Comparison of ENCODE assay signal across 11 cellular contexts in genomic region chr2:71716697-71717624, GRCh38.
DNase-seq lines count a peak whose midpoint lies in the region; ATAC-seq and TF ChIP-seq lines count a peak whose summit lies in the region.
"Had no signal": no experiment of that assay in that cellular context is flagged by ENCODE, and none has a peak within 500 bp of the region (broad histone marks: within the 10 kb centered on the region; RNA-seq: fewer than 3 reads in every experiment).

No MANE protein-coding gene starts in this region.

- H3K27me3 ChIP-seq in Panc1 (ENCODE audit: control insufficient read depth, insufficient read depth, low read length), result no peaks in the 10 kb centered on the region
- no peaks in the 10 kb centered on the region for H3K27me3 ChIP-seq in naive thymus-derived CD4-positive, alpha-beta T cell (ENCODE audit: control insufficient read depth in 2 of 2, insufficient read depth in 2 of 2, low read length in 2 of 2)

- H3K4me3 ChIP-seq in Panc1 (ENCODE audit: low read depth in 2 of 2, low read length in 2 of 2) (no peak overlapping the region), epithelial cell of esophagus (ENCODE audit: low read length) (no peak overlapping the region), mucosa of descending colon (no peak overlapping the region)
- H3K4me3 ChIP-seq in naive thymus-derived CD4-positive, alpha-beta T cell (ENCODE audit: low read length), result no peak overlapping the region

- H3K4me1 ChIP-seq in Panc1 (ENCODE audit: control insufficient read depth, insufficient read depth, low read length), result 0 out of 2 replicates have a peak, but pooled peaks cover 3% of the 10 kb centered on the region
- H3K4me1 ChIP-seq in mucosa of descending colon (ENCODE audit: low read depth), result peaks cover 3% of the 10 kb centered on the region
- H3K4me1 ChIP-seq in naive thymus-derived CD4-positive, alpha-beta T cell (ENCODE audit: control insufficient read depth in 2 of 2, insufficient read depth in 2 of 2, low read length in 2 of 2), result no peaks in the 10 kb centered on the region

- ATAC-seq in Panc1 (peak; percentile 75), mucosa of descending colon (peak; percentile 57), HG03108 (IDR thresholded peaks at IDR 0.05; ENCODE audit: unreplicated experiment) (no peak), GM21360 (IDR thresholded peaks at IDR 0.05; ENCODE audit: unreplicated experiment) (no peak)
- no peak for ATAC-seq in naive thymus-derived CD4-positive, alpha-beta T cell
- ATAC-seq in activated T-cell treated with anti-CD3 and anti-CD28 coated beads, Interleukin-2, amount 50 U/mL, for 72 hours (replicated peaks in 1 of 2), result no peak

- H3K27ac Mint-ChIP-seq in naive thymus-derived CD4-positive, alpha-beta T cell, result no peak overlapping the region
- H3K27ac Mint-ChIP-seq in activated T-cell treated with anti-CD3 and anti-CD28 coated beads, Interleukin-2, amount 50 U/mL, for 72 hours, result no peak overlapping the region
- H3K27ac Mint-ChIP-seq: activated naive CD4-positive, alpha-beta T cell treated with anti-CD3 and anti-CD28 coated beads, Interleukin-2, amount 50 U/mL, for 24 hours had no signal

- no TSS peak for BruUV-seq in Panc1 (replicated peaks; lab: Mats Ljungman, UMichigan)

- no peaks in the 10 kb centered on the region for H3K36me3 ChIP-seq in Panc1 (ENCODE audit: control insufficient read depth, insufficient read depth, low read length)
- no peaks in the 10 kb centered on the region for H3K36me3 ChIP-seq in mucosa of descending colon (ENCODE audit: low read depth)
- H3K36me3 ChIP-seq in naive thymus-derived CD4-positive, alpha-beta T cell (ENCODE audit: control insufficient read depth in 2 of 3, insufficient read depth in 3 of 3, low read length in 3 of 3), result no peaks in the 10 kb centered on the region

- no peak overlapping the region for H3K4me3 Mint-ChIP-seq in naive thymus-derived CD4-positive, alpha-beta T cell
- H3K4me3 Mint-ChIP-seq in activated T-cell treated with anti-CD3 and anti-CD28 coated beads, Interleukin-2, amount 50 U/mL, for 72 hours, result no peak overlapping the region
- H3K4me3 Mint-ChIP-seq: activated naive CD4-positive, alpha-beta T cell treated with anti-CD3 and anti-CD28 coated beads, Interleukin-2, amount 50 U/mL, for 24 hours had no signal

- peaks cover 0 to 29% (median 5%) of the 10 kb centered on the region in 5 donors for H3K27me3 Mint-ChIP-seq in naive thymus-derived CD4-positive, alpha-beta T cell
- H3K27me3 Mint-ChIP-seq in activated T-cell treated with anti-CD3 and anti-CD28 coated beads, Interleukin-2, amount 50 U/mL, for 72 hours (ENCODE audit: low read depth), result peaks cover under 1% of the 10 kb centered on the region
- H3K27me3 Mint-ChIP-seq: activated naive CD4-positive, alpha-beta T cell treated with anti-CD3 and anti-CD28 coated beads, Interleukin-2, amount 50 U/mL, for 24 hours had no signal

- H3K27ac ChIP-seq in Panc1 (ENCODE audit: low read length), result no peak overlapping the region
- no peak overlapping the region for H3K27ac ChIP-seq in naive thymus-derived CD4-positive, alpha-beta T cell (ENCODE audit: low read depth, low read length)

- POLR2A ChIA-PET in Panc1 (lab: Charles Lee), result no interaction called here
- POLR2A ChIA-PET in naive thymus-derived CD4-positive, alpha-beta T cell (lab: Charles Lee), result no interaction called here

- DNase-seq in ACHN (peak; percentile 37), Panc1 (ENCODE audit: low read depth, low spot score) (no peak), epithelial cell of esophagus (ENCODE audit: low read depth) (peak; percentile 8), mucosa of descending colon (peak; percentile 49 to 71 (median 52))
- DNase-seq in naive thymus-derived CD4-positive, alpha-beta T cell, result no peak
- DNase-seq in activated T-cell treated with anti-CD3 and anti-CD28 coated beads, Interleukin-2, amount 50 U/mL, for 72 hours, result no peak
- DNase-seq: AML-193, NCI-H1694 had no signal

- CTCF ChIA-PET in Panc1 (lab: Charles Lee), result no interaction called here
- CTCF ChIA-PET in naive thymus-derived CD4-positive, alpha-beta T cell (lab: Charles Lee), result no interaction called here

- H3K9me3 ChIP-seq in Panc1 (ENCODE audit: control insufficient read depth, insufficient read depth, low read depth, low read length), result no peaks in the 10 kb centered on the region
- H3K9me3 ChIP-seq in mucosa of descending colon, result no peaks in the 10 kb centered on the region
- no peaks in the 10 kb centered on the region for H3K9me3 ChIP-seq in naive thymus-derived CD4-positive, alpha-beta T cell (ENCODE audit: control insufficient read depth in 2 of 3, low read length in 3 of 3)

- in situ Hi-C loops in ACHN (cut with HindIII; ENCODE audit: low pct_ligation_motif_present, low pct_unique_long_range_greater_than_20kb, low sequenced_read_pairs), result no loop called here
- in situ Hi-C loops in Panc1 (cut with HindIII; ENCODE audit: low pct_unique_long_range_greater_than_20kb, low sequenced_read_pairs), result no loop called here

- no peaks in the 10 kb centered on the region for H3K36me3 Mint-ChIP-seq in naive thymus-derived CD4-positive, alpha-beta T cell
- no peaks in the 10 kb centered on the region for H3K36me3 Mint-ChIP-seq in activated T-cell treated with anti-CD3 and anti-CD28 coated beads, Interleukin-2, amount 50 U/mL, for 72 hours (ENCODE audit: insufficient read depth in 2 of 2)
- H3K36me3 Mint-ChIP-seq: activated naive CD4-positive, alpha-beta T cell treated with anti-CD3 and anti-CD28 coated beads, Interleukin-2, amount 50 U/mL, for 24 hours had no signal

- H3K4me1 Mint-ChIP-seq in naive thymus-derived CD4-positive, alpha-beta T cell, result no peaks in the 10 kb centered on the region
- H3K4me1 Mint-ChIP-seq in activated T-cell treated with anti-CD3 and anti-CD28 coated beads, Interleukin-2, amount 50 U/mL, for 72 hours (ENCODE audit: low read depth), result no peaks in the 10 kb centered on the region
- H3K4me1 Mint-ChIP-seq: activated naive CD4-positive, alpha-beta T cell treated with anti-CD3 and anti-CD28 coated beads, Interleukin-2, amount 50 U/mL, for 24 hours had no signal

- peaks cover 0 to 3% (median 0%) of the 10 kb centered on the region in 11 donors for H3K9me3 Mint-ChIP-seq in naive thymus-derived CD4-positive, alpha-beta T cell
- H3K9me3 Mint-ChIP-seq in activated T-cell treated with anti-CD3 and anti-CD28 coated beads, Interleukin-2, amount 50 U/mL, for 72 hours, result no peaks in the 10 kb centered on the region
- H3K9me3 Mint-ChIP-seq: activated naive CD4-positive, alpha-beta T cell treated with anti-CD3 and anti-CD28 coated beads, Interleukin-2, amount 50 U/mL, for 24 hours had no signal

- intact Hi-C loops in Panc1 (cut with micrococcal nuclease; ENCODE audit: unreplicated experiment) (no loop called here), mucosa of descending colon (cut with DNase I, micrococcal nuclease) (no loop called here)
- intact Hi-C loops in naive thymus-derived CD4-positive, alpha-beta T cell (cut with micrococcal nuclease), result no loop called here

- TF ChIP-seq CTCF in Panc1 (IDR thresholded peaks at IDR 0.05), result no peak
- no peak for TF ChIP-seq CTCF in epithelial cell of esophagus (IDR thresholded peaks at IDR 0.05; ENCODE audit: insufficient read depth, low read depth, low read length, missing control alignments)
- TF ChIP-seq CTCF in mucosa of descending colon (IDR thresholded peaks at IDR 0.05), result no peak

Comparison
In these comparisons a context has a peak if more than half of its experiments do, and no peak if none do; other contexts are left out.
1. DNase-seq: peak in ACHN (single experiment), epithelial cell of esophagus (single experiment) and mucosa of descending colon (3 of 3); none in Panc1 (single experiment), naive thymus-derived CD4-positive, alpha-beta T cell (0 of 9) and activated T-cell treated with anti-CD3 and anti-CD28 coated beads, Interleukin-2, amount 50 U/mL, for 72 hours (0 of 2).
2. ATAC-seq: peak in Panc1 (single experiment) and mucosa of descending colon (single experiment); none in HG03108 (single experiment), naive thymus-derived CD4-positive, alpha-beta T cell (single experiment), GM21360 (single experiment) and activated T-cell treated with anti-CD3 and anti-CD28 coated beads, Interleukin-2, amount 50 U/mL, for 72 hours (0 of 2).